ENCODE assay signal across 15 cellular contexts in genomic region chrX:3244203-3244743, GRCh38.
DNase-seq lines count a peak whose midpoint lies in the region; ATAC-seq, FAIRE-seq and TF ChIP-seq lines count a peak whose summit lies in the region.
"Had no signal": no experiment of that assay in that cellular context is flagged by ENCODE, and none has a peak within 500 bp of the region (broad histone marks: within the 10 kb centered on the region; RNA-seq: fewer than 3 reads in every experiment).

No MANE protein-coding gene starts in this region.

- no peak for ATAC-seq in HG03039 (IDR thresholded peaks at IDR 0.05; ENCODE audit: unreplicated experiment)
- ATAC-seq: mucosa of descending colon had no signal

- no peak overlapping the region for H3K4me3 ChIP-seq in astrocyte of the spinal cord (ENCODE audit: low read depth, low read length)
- H3K4me3 ChIP-seq: mucosa of descending colon, transverse colon had no signal

- TF ChIP-seq CTCF in astrocyte of the spinal cord (IDR thresholded peaks at IDR 0.05; ENCODE audit: low read depth, low read length) (no peak), D721Med (IDR thresholded peaks at IDR 0.05; ENCODE audit: insufficient read depth, missing control alignments) (no peak)

- in situ Hi-C loops in ACHN (cut with HindIII; ENCODE audit: low pct_ligation_motif_present, low pct_unique_long_range_greater_than_20kb, low sequenced_read_pairs) = no loop called here
- in situ Hi-C loops in astrocyte of the spinal cord (cut with HindIII; ENCODE audit: low sequenced_read_pairs) = no loop called here

- FAIRE-seq in HTR-8/SVneo (lab: Jason Lieb, UNC) (no peak), D721Med (lab: Jason Lieb, UNC) (no peak)
- FAIRE-seq: GM12892 had no signal

- DNase-seq in ACHN (peak; percentile 1), HTR-8/SVneo (ENCODE audit: insufficient read length, low spot score) (peak; percentile 21), astrocyte of the spinal cord (ENCODE audit: low read depth, low spot score) (peak; percentile 89), hepatic stellate cell (ENCODE audit: low spot score) (peak; percentile 14), T-helper 9 cell (no peak), D721Med (ENCODE audit: insufficient read length, low spot score) (no peak), NCI-H2081 treated with DMSO at 0.1 percent for 48 hours (lab: John Stamatoyannopoulos, UW) (no peak)
- DNase-seq: GOT3; mucosa of descending colon; NCI-H2081; SHP77 treated with DMSO at 0.1 percent for 48 hours; stimulated activated CD8-positive, alpha-beta memory T cell treated with anti-CD3 and anti-CD28 coated beads, Interleukin-4, amount 100 ng/mL, for 48 hours; transverse colon had no signal

Comparison
In these comparisons a context has a peak if more than half of its experiments do, and no peak if none do; other contexts are left out.
1. DNase-seq: peak in ACHN (single experiment), HTR-8/SVneo (single experiment), astrocyte of the spinal cord (single experiment) and hepatic stellate cell (single experiment); none in T-helper 9 cell (single experiment), D721Med (single experiment) and NCI-H2081 treated with DMSO at 0.1 percent for 48 hours (single experiment).